2 cellular contexts compared by ENCODE assay signal in the genomic region with DNA sequence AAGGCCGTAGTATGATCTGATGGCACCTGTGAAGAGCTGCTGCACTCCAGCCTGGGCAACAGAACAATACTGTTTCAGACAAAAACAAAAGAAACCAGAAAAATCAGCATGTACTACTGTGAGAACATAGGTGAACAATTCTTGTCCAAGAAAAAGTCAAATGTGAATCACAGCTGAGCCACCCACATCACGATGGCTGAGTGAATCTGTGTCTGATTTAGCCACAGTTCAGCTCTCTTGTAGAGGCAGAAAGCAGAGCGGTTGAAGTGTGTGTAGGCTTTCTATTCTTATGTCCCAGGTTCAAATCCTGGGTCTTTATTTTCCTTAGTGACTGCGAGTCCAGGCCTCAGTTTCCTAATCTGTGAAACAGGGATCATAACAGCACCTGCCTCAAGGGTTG.
TF ChIP-seq lines count a peak whose summit lies in the region.

No MANE protein-coding gene starts in this region.

TF ChIP-seq in HEK293, 187 proteins besides CTCF, POLR2A, EP300 and RAD21:
- TF ChIP-seq ZNF791 (tag by site-specific recombination; IDR thresholded peaks at IDR 0.05) (no peak), ZBTB17 (tag by site-specific recombination; IDR thresholded peaks at IDR 0.05) (peak; percentile 76; the same call in 1 of the 2 replicates)

TF ChIP-seq in K562, 482 proteins besides CTCF, POLR2A, EP300 and RAD21:
- TF ChIP-seq, protein P1, sequence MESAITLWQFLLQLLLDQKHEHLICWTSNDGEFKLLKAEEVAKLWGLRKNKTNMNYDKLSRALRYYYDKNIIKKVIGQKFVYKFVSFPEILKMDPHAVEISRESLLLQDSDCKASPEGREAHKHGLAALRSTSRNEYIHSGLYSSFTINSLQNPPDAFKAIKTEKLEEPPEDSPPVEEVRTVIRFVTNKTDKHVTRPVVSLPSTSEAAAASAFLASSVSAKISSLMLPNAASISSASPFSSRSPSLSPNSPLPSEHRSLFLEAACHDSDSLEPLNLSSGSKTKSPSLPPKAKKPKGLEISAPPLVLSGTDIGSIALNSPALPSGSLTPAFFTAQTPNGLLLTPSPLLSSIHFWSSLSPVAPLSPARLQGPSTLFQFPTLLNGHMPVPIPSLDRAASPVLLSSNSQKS (CRISPR knock-in tag; IDR thresholded peaks at IDR 0.05), result no peak
- TF ChIP-seq, protein P2, sequence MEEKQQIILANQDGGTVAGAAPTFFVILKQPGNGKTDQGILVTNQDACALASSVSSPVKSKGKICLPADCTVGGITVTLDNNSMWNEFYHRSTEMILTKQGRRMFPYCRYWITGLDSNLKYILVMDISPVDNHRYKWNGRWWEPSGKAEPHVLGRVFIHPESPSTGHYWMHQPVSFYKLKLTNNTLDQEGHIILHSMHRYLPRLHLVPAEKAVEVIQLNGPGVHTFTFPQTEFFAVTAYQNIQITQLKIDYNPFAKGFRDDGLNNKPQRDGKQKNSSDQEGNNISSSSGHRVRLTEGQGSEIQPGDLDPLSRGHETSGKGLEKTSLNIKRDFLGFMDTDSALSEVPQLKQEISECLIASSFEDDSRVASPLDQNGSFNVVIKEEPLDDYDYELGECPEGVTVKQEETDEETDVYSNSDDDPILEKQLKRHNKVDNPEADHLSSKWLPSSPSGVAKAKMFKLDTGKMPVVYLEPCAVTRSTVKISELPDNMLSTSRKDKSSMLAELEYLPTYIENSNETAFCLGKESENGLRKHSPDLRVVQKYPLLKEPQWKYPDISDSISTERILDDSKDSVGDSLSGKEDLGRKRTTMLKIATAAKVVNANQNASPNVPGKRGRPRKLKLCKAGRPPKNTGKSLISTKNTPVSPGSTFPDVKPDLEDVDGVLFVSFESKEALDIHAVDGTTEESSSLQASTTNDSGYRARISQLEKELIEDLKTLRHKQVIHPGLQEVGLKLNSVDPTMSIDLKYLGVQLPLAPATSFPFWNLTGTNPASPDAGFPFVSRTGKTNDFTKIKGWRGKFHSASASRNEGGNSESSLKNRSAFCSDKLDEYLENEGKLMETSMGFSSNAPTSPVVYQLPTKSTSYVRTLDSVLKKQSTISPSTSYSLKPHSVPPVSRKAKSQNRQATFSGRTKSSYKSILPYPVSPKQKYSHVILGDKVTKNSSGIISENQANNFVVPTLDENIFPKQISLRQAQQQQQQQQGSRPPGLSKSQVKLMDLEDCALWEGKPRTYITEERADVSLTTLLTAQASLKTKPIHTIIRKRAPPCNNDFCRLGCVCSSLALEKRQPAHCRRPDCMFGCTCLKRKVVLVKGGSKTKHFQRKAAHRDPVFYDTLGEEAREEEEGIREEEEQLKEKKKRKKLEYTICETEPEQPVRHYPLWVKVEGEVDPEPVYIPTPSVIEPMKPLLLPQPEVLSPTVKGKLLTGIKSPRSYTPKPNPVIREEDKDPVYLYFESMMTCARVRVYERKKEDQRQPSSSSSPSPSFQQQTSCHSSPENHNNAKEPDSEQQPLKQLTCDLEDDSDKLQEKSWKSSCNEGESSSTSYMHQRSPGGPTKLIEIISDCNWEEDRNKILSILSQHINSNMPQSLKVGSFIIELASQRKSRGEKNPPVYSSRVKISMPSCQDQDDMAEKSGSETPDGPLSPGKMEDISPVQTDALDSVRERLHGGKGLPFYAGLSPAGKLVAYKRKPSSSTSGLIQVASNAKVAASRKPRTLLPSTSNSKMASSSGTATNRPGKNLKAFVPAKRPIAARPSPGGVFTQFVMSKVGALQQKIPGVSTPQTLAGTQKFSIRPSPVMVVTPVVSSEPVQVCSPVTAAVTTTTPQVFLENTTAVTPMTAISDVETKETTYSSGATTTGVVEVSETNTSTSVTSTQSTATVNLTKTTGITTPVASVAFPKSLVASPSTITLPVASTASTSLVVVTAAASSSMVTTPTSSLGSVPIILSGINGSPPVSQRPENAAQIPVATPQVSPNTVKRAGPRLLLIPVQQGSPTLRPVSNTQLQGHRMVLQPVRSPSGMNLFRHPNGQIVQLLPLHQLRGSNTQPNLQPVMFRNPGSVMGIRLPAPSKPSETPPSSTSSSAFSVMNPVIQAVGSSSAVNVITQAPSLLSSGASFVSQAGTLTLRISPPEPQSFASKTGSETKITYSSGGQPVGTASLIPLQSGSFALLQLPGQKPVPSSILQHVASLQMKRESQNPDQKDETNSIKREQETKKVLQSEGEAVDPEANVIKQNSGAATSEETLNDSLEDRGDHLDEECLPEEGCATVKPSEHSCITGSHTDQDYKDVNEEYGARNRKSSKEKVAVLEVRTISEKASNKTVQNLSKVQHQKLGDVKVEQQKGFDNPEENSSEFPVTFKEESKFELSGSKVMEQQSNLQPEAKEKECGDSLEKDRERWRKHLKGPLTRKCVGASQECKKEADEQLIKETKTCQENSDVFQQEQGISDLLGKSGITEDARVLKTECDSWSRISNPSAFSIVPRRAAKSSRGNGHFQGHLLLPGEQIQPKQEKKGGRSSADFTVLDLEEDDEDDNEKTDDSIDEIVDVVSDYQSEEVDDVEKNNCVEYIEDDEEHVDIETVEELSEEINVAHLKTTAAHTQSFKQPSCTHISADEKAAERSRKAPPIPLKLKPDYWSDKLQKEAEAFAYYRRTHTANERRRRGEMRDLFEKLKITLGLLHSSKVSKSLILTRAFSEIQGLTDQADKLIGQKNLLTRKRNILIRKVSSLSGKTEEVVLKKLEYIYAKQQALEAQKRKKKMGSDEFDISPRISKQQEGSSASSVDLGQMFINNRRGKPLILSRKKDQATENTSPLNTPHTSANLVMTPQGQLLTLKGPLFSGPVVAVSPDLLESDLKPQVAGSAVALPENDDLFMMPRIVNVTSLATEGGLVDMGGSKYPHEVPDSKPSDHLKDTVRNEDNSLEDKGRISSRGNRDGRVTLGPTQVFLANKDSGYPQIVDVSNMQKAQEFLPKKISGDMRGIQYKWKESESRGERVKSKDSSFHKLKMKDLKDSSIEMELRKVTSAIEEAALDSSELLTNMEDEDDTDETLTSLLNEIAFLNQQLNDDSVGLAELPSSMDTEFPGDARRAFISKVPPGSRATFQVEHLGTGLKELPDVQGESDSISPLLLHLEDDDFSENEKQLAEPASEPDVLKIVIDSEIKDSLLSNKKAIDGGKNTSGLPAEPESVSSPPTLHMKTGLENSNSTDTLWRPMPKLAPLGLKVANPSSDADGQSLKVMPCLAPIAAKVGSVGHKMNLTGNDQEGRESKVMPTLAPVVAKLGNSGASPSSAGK (IDR thresholded peaks at IDR 0.05), result no peak
- TF ChIP-seq CEBPG (CRISPR knock-in tag; IDR thresholded peaks at IDR 0.05), result no peak; the same call in 1 of the 2 replicates
- TF ChIP-seq CEBPG (tag; conservative IDR thresholded peaks at IDR 0.05 in 1 of 2, IDR thresholded peaks at IDR 0.05 in 1 of 2), result 0 out of 4 replicates have a peak, but pooled peaks of 1 of the 2 experiments have one; percentile 9
- TF ChIP-seq WHSC1 (IDR thresholded peaks at IDR 0.05; ENCODE audit: low read length), result no peak
- TF ChIP-seq STAT5A (IDR thresholded peaks at IDR 0.05; ENCODE audit: borderline replicate concordance, low read length), result no peak
- TF ChIP-seq HDAC2 (IDR thresholded peaks at IDR 0.05), result 0 out of 2 replicates have a peak, but pooled peaks have one; percentile 26
- TF ChIP-seq DDX20 (tag; IDR thresholded peaks at IDR 0.05; ENCODE audit: low read depth), result no peak
- TF ChIP-seq ZNF174 (CRISPR knock-in tag; IDR thresholded peaks at IDR 0.05), result no peak
- no peak for TF ChIP-seq SMAD2 (IDR thresholded peaks at IDR 0.05; ENCODE audit: low read depth, low read length)
- no peak for TF ChIP-seq KAT2B (IDR thresholded peaks at IDR 0.05; ENCODE audit: low read depth, low read length)
- peak; percentile 79 for TF ChIP-seq KDM1A (IDR thresholded peaks at IDR 0.05)
- TF ChIP-seq MCM3 (IDR thresholded peaks at IDR 0.05), result no peak
- no peak for TF ChIP-seq TAF1 (IDR thresholded peaks at IDR 0.05; ENCODE audit: control insufficient read depth, extremely low read depth, insufficient read depth, low read length, severe bottlenecking)
- no peak for TF ChIP-seq LARP7 (IDR thresholded peaks at IDR 0.05)
- no peak for TF ChIP-seq BRD9 (IDR thresholded peaks at IDR 0.05; ENCODE audit: low read depth, partially characterized antibody)
